37 cellular contexts compared by ENCODE assay signal in the genomic region with DNA sequence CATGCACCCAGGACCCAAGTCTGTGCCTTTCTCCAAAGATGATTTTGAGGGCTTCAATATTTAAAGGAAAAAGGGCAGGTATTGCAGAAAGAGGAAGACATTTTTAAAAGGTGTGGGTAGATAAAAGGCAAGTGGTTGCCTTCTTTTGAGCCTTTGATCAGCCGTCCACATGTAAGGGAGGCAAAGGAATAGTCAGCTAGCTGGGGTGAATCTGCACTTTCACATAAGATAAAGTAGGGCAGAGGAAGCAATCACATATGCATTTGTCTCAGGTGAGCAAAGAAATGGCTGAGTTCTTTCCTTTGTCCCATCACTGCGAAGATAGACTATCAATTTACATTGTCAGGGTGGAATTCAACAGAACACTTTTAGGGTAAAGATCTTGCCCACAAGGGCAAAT. TPM values are rescaled to one million over a fixed set of nuclear protein-coding genes. Genes with fewer than 3 reads are reported as not detected.
"Had no signal": no experiment of that assay in that cellular context is flagged by ENCODE, and none has a peak within 500 bp of the region (broad histone marks: within the 10 kb centered on the region; RNA-seq: fewer than 3 reads in every experiment).

No MANE protein-coding gene starts in this region.

- H3K4me3 Mint-ChIP-seq: activated CD8-positive, alpha-beta T cell treated with anti-CD3 and anti-CD28 coated beads, Interleukin-2, amount 10 ng/mL, durations not matched to agents 7 days and 5 days; activated naive CD4-positive, alpha-beta T cell treated with anti-CD3 and anti-CD28 coated beads, Interleukin-2, amount 10 ng/mL, durations not matched to agents 7 days and 5 days; activated naive CD8-positive, alpha-beta T cell; activated T-cell treated with anti-CD3 and anti-CD28 coated beads, Interleukin-2, amount 50 U/mL, for 24 hours; activated T-helper 1 cell treated with anti-CD3 and anti-CD28 coated beads, Interleukin-12 subunit alpha, Interleukin-12 subunit beta, Interleukin-2, Interleukin-4 antibody, amounts not matched to agents 30 ng/mL and 10 ng/mL and 1 ng/mL, durations not matched to agents 14 hours and 24 hours and 36 hours had no signal

- H3K27ac ChIP-seq: body of pancreas, breast epithelium, PC-9, RWPE1, WERI-Rb-1 had no signal

- ATAC-seq: activated CD8-positive, alpha-beta T cell treated with anti-CD3 and anti-CD28 coated beads, Interleukin-2, amount 10 ng/mL, durations not matched to agents 7 days and 5 days; body of pancreas; Right ventricle myocardium inferior; SK-N-SH treated with all-trans-retinoic acid at 6 μM for 48 hours had no signal

- DNase-seq: activated CD4-positive, alpha-beta T cell treated with anti-CD3 and anti-CD28 coated beads for 1 hour; activated CD4-positive, alpha-beta T cell treated with anti-CD3 and anti-CD28 coated beads for 48 hours; activated CD4-positive, alpha-beta T cell treated with anti-CD3 and anti-CD28 coated beads, Interleukin-2, amount 50 U/mL, for 48 hours; activated CD4-positive, CD25-positive, alpha-beta regulatory T cell; activated CD8-positive, alpha-beta T cell treated with anti-CD3 and anti-CD28 coated beads, Interleukin-2, amount 10 ng/mL, durations not matched to agents 7 days and 5 days; activated effector memory CD4-positive, alpha-beta T cell treated with Interleukin-2 at 50 U/mL for 16 hours; activated naive CD4-positive, alpha-beta T cell treated with anti-CD3 and anti-CD28 coated beads, Interleukin-2, amount 10 ng/mL, durations not matched to agents 7 days and 5 days; activated T-cell treated with anti-CD3 and anti-CD28 coated beads, Interleukin-2, amount 50 U/mL, for 24 hours; body of pancreas; NCI-H1092 treated with DMSO at 0.1 percent for 48 hours; NCI-H1417; NCI-H146; NCI-H187; NCI-H2029 treated with DMSO at 0.1 percent for 48 hours; NCI-H2107; NCI-H2171; NCI-H510A; NCI-H526; NCI-H748 treated with DMSO at 0.1 percent for 48 hours; NK-92 treated with Interleukin-12 subunit alpha and Interleukin-12 subunit beta, amount 100 ng/mL, for 24 hours; PC-9; SIG-M5; T-helper 1 cell; T1000; WERI-Rb-1 had no signal

- H3K4me3 ChIP-seq: body of pancreas, breast epithelium, PC-9 had no signal

- H3K27me3 Mint-ChIP-seq: activated naive CD8-positive, alpha-beta T cell; activated T-cell treated with anti-CD3 and anti-CD28 coated beads, Interleukin-2, amount 50 U/mL, for 24 hours had no signal

- H3K27ac Mint-ChIP-seq: activated CD8-positive, alpha-beta T cell treated with anti-CD3 and anti-CD28 coated beads, Interleukin-2, amount 10 ng/mL, durations not matched to agents 7 days and 5 days; activated naive CD8-positive, alpha-beta T cell; activated T-cell treated with anti-CD3 and anti-CD28 coated beads, Interleukin-2, amount 50 U/mL, for 24 hours; activated T-helper 1 cell treated with anti-CD3 and anti-CD28 coated beads, Interleukin-12 subunit alpha, Interleukin-12 subunit beta, Interleukin-2, Interleukin-4 antibody, amounts not matched to agents 30 ng/mL and 10 ng/mL and 1 ng/mL, durations not matched to agents 14 hours and 24 hours and 36 hours had no signal

- H3K36me3 ChIP-seq: breast epithelium, WERI-Rb-1 had no signal

- H3K36me3 Mint-ChIP-seq: activated naive CD8-positive, alpha-beta T cell had no signal

- H3K9me3 ChIP-seq: body of pancreas, breast epithelium had no signal

- H3K9me3 Mint-ChIP-seq: activated naive CD4-positive, alpha-beta T cell treated with anti-CD3 and anti-CD28 coated beads, Interleukin-2, amount 10 ng/mL, durations not matched to agents 7 days and 5 days; activated T-cell treated with anti-CD3 and anti-CD28 coated beads, Interleukin-2, amount 50 U/mL, for 24 hours; activated T-helper 1 cell treated with anti-CD3 and anti-CD28 coated beads, Interleukin-12 subunit alpha, Interleukin-12 subunit beta, Interleukin-2, Interleukin-4 antibody, amounts not matched to agents 30 ng/mL and 10 ng/mL and 1 ng/mL, durations not matched to agents 14 hours and 24 hours and 36 hours had no signal

- H3K27me3 ChIP-seq: body of pancreas, breast epithelium had no signal

RNA-seq across cellular contexts. Expression of a gene that starts 42.9 kb away (rescaled TPM):
- total RNA-seq: activated CD8-positive, alpha-beta T cell treated with anti-CD3 and anti-CD28 coated beads, Interleukin-2, amount 10 ng/mL, durations not matched to agents 7 days and 5 days; activated T-helper 1 cell treated with anti-CD3 and anti-CD28 coated beads, Interleukin-12 subunit alpha, Interleukin-12 subunit beta, Interleukin-2, Interleukin-4 antibody, amounts not matched to agents 30 ng/mL and 10 ng/mL and 1 ng/mL, durations not matched to agents 14 hours and 24 hours and 36 hours; astrocyte; body of pancreas; breast epithelium; cardiac septum; M059J; PC-9; Right ventricle myocardium inferior; SK-MEL-5; T-helper 2 cell treated with Interferon-gamma antibody and Interleukin-4, amounts not matched to agents 100 ng/mL and 5 ng/mL, for 36 hours had no signal
- polyA plus RNA-seq: adipose tissue had no signal
